Comparison of ENCODE assay signal across 10 cellular contexts in the genomic region with DNA sequence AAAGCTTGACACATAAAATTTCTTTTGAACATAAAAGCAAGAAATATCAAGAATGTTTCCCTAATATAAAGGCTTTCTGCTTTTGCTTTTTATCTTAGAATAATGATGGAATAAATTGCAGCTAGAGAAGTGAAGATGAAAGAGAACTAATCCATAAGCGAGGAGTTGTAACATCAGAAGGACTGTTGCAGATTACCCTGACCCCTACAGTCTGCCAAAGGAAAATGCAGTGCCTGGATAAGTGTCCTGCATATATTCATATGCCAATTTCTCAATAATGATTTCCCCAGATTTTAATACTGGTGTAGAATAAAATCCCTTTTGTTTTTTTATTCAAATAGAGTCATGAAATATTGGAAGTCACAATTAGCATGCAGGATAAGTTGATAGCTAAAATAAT.
DNase-seq lines count a peak whose midpoint lies in the region; ATAC-seq and TF ChIP-seq lines count a peak whose summit lies in the region.
"Had no signal": no experiment of that assay in that cellular context is flagged by ENCODE, and none has a peak within 500 bp of the region (broad histone marks: within the 10 kb centered on the region; RNA-seq: fewer than 3 reads in every experiment).

No MANE protein-coding gene starts in this region.

- no peak overlapping the region for H4K8ac ChIP-seq in mesendoderm (ENCODE audit: low read depth, low read length)

- no peak overlapping the region for H2AK5ac ChIP-seq in mesendoderm (ENCODE audit: low read length)

- no peak overlapping the region for H3K27ac Mint-ChIP-seq in activated naive CD4-positive, alpha-beta T cell treated with anti-CD3 and anti-CD28 coated beads for 36 hours

- no peaks in the 10 kb centered on the region for H3K4me1 ChIP-seq in body of pancreas
- no peaks in the 10 kb centered on the region for H3K4me1 ChIP-seq in mesendoderm (ENCODE audit: control insufficient read depth, low read depth, low read length)

- no peak overlapping the region for H3K4me3 Mint-ChIP-seq in activated naive CD4-positive, alpha-beta T cell treated with anti-CD3 and anti-CD28 coated beads for 36 hours

- peak in 5 of 7 experiments; percentile 8 to 46 (median 28) for TF ChIP-seq CTCF in body of pancreas (IDR thresholded peaks at IDR 0.05)

- DNase-seq in DMS53 treated with DMSO at 0.1 percent for 48 hours (lab: John Stamatoyannopoulos, UW; ENCODE audit: unreplicated experiment) (peak; percentile 45), Kasumi-1 (lab: John Stamatoyannopoulos, UW) (peak; percentile 18 to 43), body of pancreas (no peak), mesendoderm (peak; percentile 11), HUDEP-2 (lab: John Stamatoyannopoulos, UW; ENCODE audit: unreplicated experiment in 76 of 76) (no peak)
- DNase-seq in activated naive CD4-positive, alpha-beta T cell treated with anti-CD3 and anti-CD28 coated beads for 36 hours = no peak
- DNase-seq: activated effector memory CD4-positive, alpha-beta T cell treated with Interleukin-2 at 50 U/mL for 16 hours had no signal

- H3K27ac ChIP-seq in body of pancreas (no peak overlapping the region), mesendoderm (ENCODE audit: low read depth, low read length) (no peak overlapping the region)

- no peak overlapping the region for H3K4ac ChIP-seq in mesendoderm (ENCODE audit: low read depth, low read length)

- CTCF ChIA-PET in activated naive CD4-positive, alpha-beta T cell treated with anti-CD3 and anti-CD28 coated beads for 36 hours (lab: Charles Lee) = no interaction called here

- H3K79me2 ChIP-seq in mesendoderm (ENCODE audit: control insufficient read depth, insufficient read depth, low read length) = no peaks in the 10 kb centered on the region

- no peak overlapping the region for H4K5ac ChIP-seq in mesendoderm (ENCODE audit: low read length)

- no peaks in the 10 kb centered on the region for H3K36me3 Mint-ChIP-seq in activated naive CD4-positive, alpha-beta T cell treated with anti-CD3 and anti-CD28 coated beads for 36 hours (ENCODE audit: low read depth)

- ATAC-seq in body of pancreas = no peak
- no peak for ATAC-seq in GM19395 (IDR thresholded peaks at IDR 0.05; ENCODE audit: unreplicated experiment)
- no peak for ATAC-seq in GM18517 (IDR thresholded peaks at IDR 0.05; ENCODE audit: unreplicated experiment)
- ATAC-seq: K562 had no signal

- 6 to 12% methylated on average over 1 of the region's 1 CpG for WGBS in body of pancreas, 2 donors
- no CpG with 5 or more reads among the region's 1 CpG for WGBS in mesendoderm (ENCODE audit: extremely low coverage, insufficient coverage, low lambda C conversion rate)

- H2BK5ac ChIP-seq in mesendoderm (ENCODE audit: low read length) = no peak overlapping the region

- no peak for TF ChIP-seq POLR2A in body of pancreas (IDR thresholded peaks at IDR 0.05)

- peaks cover 2% of the 10 kb centered on the region for H3K9me3 Mint-ChIP-seq in activated naive CD4-positive, alpha-beta T cell treated with anti-CD3 and anti-CD28 coated beads for 36 hours

- no peak overlapping the region for H3K18ac ChIP-seq in mesendoderm (ENCODE audit: low read length)

- no peak overlapping the region for H2BK15ac ChIP-seq in mesendoderm (replicated peaks; ENCODE audit: low read depth)

- no peak overlapping the region for H3K4me3 ChIP-seq in body of pancreas
- H3K4me3 ChIP-seq in mesendoderm (ENCODE audit: low read length) = no peak overlapping the region
- H3K4me3 ChIP-seq: K562 had no signal

- no peak overlapping the region for H3K9ac ChIP-seq in mesendoderm (ENCODE audit: low read length)

- H3K4me2 ChIP-seq in mesendoderm (ENCODE audit: low read length) = no peak overlapping the region

- H3K23ac ChIP-seq in mesendoderm (ENCODE audit: low read length) = no peak overlapping the region

- H2BK120ac ChIP-seq in mesendoderm (ENCODE audit: low read depth, low read length) = no peak overlapping the region

- H3K4me1 Mint-ChIP-seq in activated naive CD4-positive, alpha-beta T cell treated with anti-CD3 and anti-CD28 coated beads for 36 hours (ENCODE audit: low read depth) = no peaks in the 10 kb centered on the region

- no peaks in the 10 kb centered on the region for H3K79me1 ChIP-seq in mesendoderm (ENCODE audit: low read length)

- H3K36me3 ChIP-seq in body of pancreas (replicated peaks in 1 of 2; ENCODE audit: insufficient read depth in 1 of 2, low read depth in 2 of 2) (no peaks in the 10 kb centered on the region), mesendoderm (ENCODE audit: control insufficient read depth, insufficient read depth, low read length) (no peaks in the 10 kb centered on the region)

- no peaks in the 10 kb centered on the region for H3K27me3 ChIP-seq in body of pancreas
- no peaks in the 10 kb centered on the region for H3K27me3 ChIP-seq in mesendoderm (ENCODE audit: insufficient read depth, low read length, poor library complexity)

- no peaks in the 10 kb centered on the region for H3K9me3 ChIP-seq in body of pancreas

- no peaks in the 10 kb centered on the region for H3K27me3 Mint-ChIP-seq in activated naive CD4-positive, alpha-beta T cell treated with anti-CD3 and anti-CD28 coated beads for 36 hours (ENCODE audit: low read depth)

- intact Hi-C loops in body of pancreas (cut with DNase I) = no loop called here
- intact Hi-C loops in activated naive CD4-positive, alpha-beta T cell treated with anti-CD3 and anti-CD28 coated beads for 36 hours (cut with micrococcal nuclease) = no loop called here

- no peak overlapping the region for H3K56ac ChIP-seq in mesendoderm (ENCODE audit: low read length)

Comparison
In these comparisons a context has a peak if more than half of its experiments do, and no peak if none do; other contexts are left out.
1. DNase-seq: peak in DMS53 treated with DMSO at 0.1 percent for 48 hours (single experiment), Kasumi-1 (2 of 2) and mesendoderm (single experiment); none in body of pancreas (0 of 4), HUDEP-2 (0 of 76) and activated naive CD4-positive, alpha-beta T cell treated with anti-CD3 and anti-CD28 coated beads for 36 hours (single experiment).